20 cellular contexts compared by ENCODE assay signal in the genomic region with DNA sequence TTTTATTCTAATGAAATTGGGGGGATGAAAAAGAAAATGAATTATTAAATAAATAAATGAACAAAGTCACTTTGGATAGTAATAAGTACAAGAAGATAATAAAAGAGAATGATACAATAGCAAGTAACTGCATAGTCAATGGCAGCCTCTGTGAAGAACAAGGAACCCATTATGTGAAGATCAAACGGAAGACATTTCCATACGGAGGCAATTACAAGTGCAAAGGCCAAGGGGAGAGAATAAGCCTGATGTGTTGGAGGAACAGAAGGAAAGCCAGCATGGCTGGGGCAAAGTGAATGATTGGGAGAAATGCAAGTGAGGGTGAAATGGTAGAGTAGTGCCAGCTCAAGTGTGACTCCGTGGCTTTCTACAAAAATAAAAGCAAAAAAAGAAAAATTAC. TPM values are rescaled to one million over a fixed set of nuclear protein-coding genes. Genes with fewer than 3 reads are reported as not detected.
DNase-seq lines count a peak whose midpoint lies in the region; ATAC-seq and TF ChIP-seq lines count a peak whose summit lies in the region.
"Had no signal": no experiment of that assay in that cellular context is flagged by ENCODE, and none has a peak within 500 bp of the region (broad histone marks: within the 10 kb centered on the region; RNA-seq: fewer than 3 reads in every experiment).

No MANE protein-coding gene starts in this region.

- H3K9ac ChIP-seq in colonic mucosa (ENCODE audit: low read depth in 2 of 2, low read length in 2 of 2) = no peak overlapping the region
- H3K9ac ChIP-seq: BLaER1 had no signal

- TF ChIP-seq CTCF in C4-2B (conservative IDR thresholded peaks at IDR 0.05) (no peak), colonic mucosa (IDR thresholded peaks at IDR 0.05) (no peak)

- H3K4me1 ChIP-seq in colonic mucosa = no peaks in the 10 kb centered on the region
- H3K4me1 ChIP-seq: A549, BLaER1 had no signal

- H3K9me3 ChIP-seq in colonic mucosa = no peaks in the 10 kb centered on the region
- H3K9me3 ChIP-seq: A549, BLaER1 had no signal

- no peaks in the 10 kb centered on the region for H3K27me3 ChIP-seq in colonic mucosa
- H3K27me3 ChIP-seq: BLaER1 had no signal

- DNase-seq in NCI-H526 (lab: John Stamatoyannopoulos, UW) (peak; percentile 87 to 94), colonic mucosa (peak; percentile 38), pons (ENCODE audit: low spot score) (peak; percentile 37), globus pallidus (ENCODE audit: low spot score) (no peak), DMS153 treated with DMSO at 0.1 percent for 48 hours (lab: John Stamatoyannopoulos, UW; ENCODE audit: unreplicated experiment) (no peak), NOMO-1 treated with dmso at 0.1 percent for 144 hours (lab: John Stamatoyannopoulos, UW; ENCODE audit: unreplicated experiment) (no peak)
- DNase-seq: CD8-positive, alpha-beta T cell; DMS79; KG1; NCI-H1417 treated with DMSO at 0.1 percent for 48 hours; NCI-H1930; NCI-H226; NCI-H524; SIG-M5 had no signal

- H3K27ac ChIP-seq in C4-2B = peak overlapping the region; percentile 4; the same call in 1 of the 2 replicates
- H3K27ac ChIP-seq in colonic mucosa = peak overlapping the region; percentile 10
- H3K27ac ChIP-seq: A549, BLaER1, RWPE1 had no signal

- intact Hi-C loops in colonic mucosa (cut with DNase I) = no loop called here

- no peaks in the 10 kb centered on the region for H3K36me3 ChIP-seq in colonic mucosa
- H3K36me3 ChIP-seq: BLaER1 had no signal

- no peak overlapping the region for H3K4me3 ChIP-seq in colonic mucosa
- H3K4me3 ChIP-seq: A549, BLaER1 had no signal

- no peak for ATAC-seq in HG02870 (IDR thresholded peaks at IDR 0.05; ENCODE audit: unreplicated experiment)
- ATAC-seq: A549; CD8-positive, alpha-beta T cell had no signal

RNA-seq across cellular contexts. Expression of a gene that starts 43.9 kb away (rescaled TPM):
- total RNA-seq in colonic mucosa = 100 to 1,000 TPM in 1 of 2 donors, 10 to 100 TPM in 1; 88.6 to 108 TPM

RNA-seq across cellular contexts. Expression of a gene that starts 58.7 kb away (rescaled TPM):
- 1 to 10 TPM in 1 of 2 donors, under 1 TPM in 1; 0.89 to 4.2 TPM for total RNA-seq in colonic mucosa
- total RNA-seq: CD8-positive, alpha-beta T cell; H4 had no signal

Comparison
In these comparisons a context has a peak if more than half of its experiments do, and no peak if none do; other contexts are left out.
1. DNase-seq: peak in NCI-H526 (2 of 2), colonic mucosa (single experiment) and pons (single experiment); none in globus pallidus (single experiment), DMS153 treated with DMSO at 0.1 percent for 48 hours (single experiment) and NOMO-1 treated with dmso at 0.1 percent for 144 hours (single experiment).